Comparison of ENCODE assay signal across 1 cellular context in genomic region chr12:38761111-38761510, GRCh38.
TF ChIP-seq lines count a peak whose summit lies in the region.

No MANE protein-coding gene starts in this region.

TF ChIP-seq in GM23338, 12 proteins besides CTCF, POLR2A, EP300 and RAD21:
- no peak for TF ChIP-seq ZNF462 (CRISPR knock-in tag; IDR thresholded peaks at IDR 0.05)
